Comparison of ENCODE assay signal across 8 cellular contexts in the genomic region with DNA sequence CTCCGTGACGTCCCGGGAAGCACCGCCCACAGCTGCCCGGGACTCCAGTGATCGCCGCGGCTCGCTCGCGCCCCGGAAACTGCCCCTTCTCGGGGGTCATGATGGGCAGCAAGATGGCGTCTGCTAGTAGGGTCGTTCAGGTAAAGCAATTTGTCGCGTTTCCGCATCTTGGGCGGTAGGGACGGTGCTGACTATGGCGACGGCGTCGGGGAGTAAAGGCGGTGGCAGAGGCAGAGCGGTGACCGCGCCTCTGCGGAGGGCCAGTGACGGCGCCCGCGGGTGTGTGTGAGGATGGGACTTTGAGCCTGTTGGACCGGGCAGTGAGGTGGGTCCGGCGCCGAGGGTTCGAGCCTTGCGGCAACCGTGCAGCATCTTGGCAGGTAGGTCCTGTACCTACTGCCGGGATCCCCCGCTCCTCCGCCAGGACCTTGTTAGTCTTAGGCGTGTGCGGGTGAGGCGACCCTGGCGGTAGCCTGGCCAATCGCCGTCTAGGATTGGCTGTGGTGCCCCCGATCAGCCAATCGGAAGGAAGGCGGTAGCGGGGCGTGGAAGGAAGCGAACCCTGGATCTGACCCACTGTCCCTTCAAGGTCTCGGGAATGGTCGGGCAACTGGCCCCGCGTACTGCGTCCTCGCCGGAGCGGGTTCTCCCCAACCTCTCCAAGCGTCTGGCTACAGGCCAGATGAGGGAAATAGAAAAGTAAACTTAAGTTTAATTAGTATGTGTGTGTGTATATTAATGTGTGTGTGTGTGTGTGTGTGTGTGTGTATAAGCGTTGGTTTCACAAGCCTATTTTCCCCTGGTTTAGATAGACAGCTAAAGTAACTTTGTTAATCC. TPM values are rescaled to one million over a fixed set of nuclear protein-coding genes. Genes with fewer than 3 reads are reported as not detected.
DNase-seq lines count a peak whose midpoint lies in the region; ATAC-seq, FAIRE-seq and TF ChIP-seq lines count a peak whose summit lies in the region.

No MANE protein-coding gene starts in this region.

- H3K9me3 ChIP-seq in WERI-Rb-1 (ENCODE audit: severe bottlenecking) (no peaks in the 10 kb centered on the region), spleen (no peaks in the 10 kb centered on the region)

- peaks cover 18 to 36% of the 10 kb centered on the region in 2 donors for H3K4me1 Mint-ChIP-seq in immature natural killer cell

- H3K27me3 ChIP-seq in WERI-Rb-1 (ENCODE audit: insufficient read depth, low read depth, severe bottlenecking) (no peaks in the 10 kb centered on the region), bronchial epithelial cell (ENCODE audit: control insufficient read depth, insufficient read depth, low read length) (no peaks in the 10 kb centered on the region), spleen (replicated peaks in 1 of 7) (no peaks in the 10 kb centered on the region)

- H3K27ac Mint-ChIP-seq in immature natural killer cell = peak overlapping the region; percentile 95 to 100 (median 98)

- peak in 2 of 3 donors; percentile 27 to 51 for TF ChIP-seq POLR2A in spleen (IDR thresholded peaks at IDR 0.05)

- POLR2A ChIA-PET in AG04449 (lab: Yijun Ruan, JAX) = no interaction called here

- H3K4me3 Mint-ChIP-seq in immature natural killer cell = peak overlapping the region; percentile 96 to 100 (median 99)

- H3K4me3 ChIP-seq in AG04449 (ENCODE audit: low read depth, low read length) (peak overlapping the region; percentile 99), WERI-Rb-1 (ENCODE audit: low read depth, low read length) (peak overlapping the region; percentile 100), bronchial epithelial cell (ENCODE audit: low read depth, low read length) (peak overlapping the region; percentile 99), spleen (peak overlapping the region; percentile 73 to 100 (median 96))

- H3K27ac ChIP-seq in WERI-Rb-1 (peak overlapping the region; percentile 91), spleen (peak overlapping the region; percentile 88 to 99 (median 96))

- WGBS in spleen, 5 donors = 0 to 1% (median 0%) methylated on average over 19 to 65 of the region's 65 CpGs

- TF ChIP-seq CTCF in AG04449 (IDR thresholded peaks at IDR 0.05; ENCODE audit: insufficient read depth, low read length, missing control alignments) = peak; percentile 16
- 0 out of 2 replicates have a peak, but pooled peaks have one; percentile 15 for TF ChIP-seq CTCF in WERI-Rb-1 (IDR thresholded peaks at IDR 0.05; ENCODE audit: low read depth, low read length)
- peak; percentile 6 for TF ChIP-seq CTCF in bronchial epithelial cell (IDR thresholded peaks at IDR 0.05; ENCODE audit: insufficient read depth, low read length, severe bottlenecking)
- peak in 10 of 11 experiments; percentile 13 to 64 (median 44) for TF ChIP-seq CTCF in spleen (IDR thresholded peaks at IDR 0.05 in 8 of 11, conservative IDR thresholded peaks at IDR 0.05 in 3 of 11)

- H3K36me3 ChIP-seq in WERI-Rb-1 (peaks cover 3% of the 10 kb centered on the region), bronchial epithelial cell (ENCODE audit: control insufficient read depth, insufficient read depth, low read length) (no peaks in the 10 kb centered on the region), spleen (peaks cover 0 to 5% (median 0%) of the 10 kb centered on the region in 6 donors)

- intact Hi-C loops in spleen (cut with DNase I; ENCODE audit: low total_unique reads) = no loop called here

- H3K36me3 Mint-ChIP-seq in immature natural killer cell = peaks cover 0 to 4% (median 0%) of the 10 kb centered on the region in 3 donors

- FAIRE-seq in bronchial epithelial cell (lab: Jason Lieb, UNC) = no peak

- DNase-seq in AG04449 (ENCODE audit: low read depth, low spot score) = no peak
- DNase-seq in NCI-H2196 (lab: John Stamatoyannopoulos, UW; ENCODE audit: unreplicated experiment) = peak; percentile 77
- peak; percentile 96 for DNase-seq in WERI-Rb-1
- DNase-seq in bronchial epithelial cell (ENCODE audit: low read depth) = peak; percentile 80
- DNase-seq in immature natural killer cell = peak; percentile 93 to 95 (median 94)
- peak; percentile 99 for DNase-seq in spleen

- peaks cover 5 to 16% (median 10%) of the 10 kb centered on the region in 3 donors for H3K27me3 Mint-ChIP-seq in immature natural killer cell (ENCODE audit: low read depth in 3 of 3)

- H3K4me1 ChIP-seq in spleen = peaks cover 0 to 28% (median 18%) of the 10 kb centered on the region in 6 donors

- ATAC-seq in GM18868 (IDR thresholded peaks at IDR 0.05; ENCODE audit: unreplicated experiment) (peak; percentile 87), HG03103 (IDR thresholded peaks at IDR 0.05; ENCODE audit: low read depth, unreplicated experiment) (peak; percentile 88)

- H3K9me3 Mint-ChIP-seq in immature natural killer cell = no peaks in the 10 kb centered on the region

- CTCF ChIA-PET in AG04449 (lab: Yijun Ruan, JAX) = interaction anchor here (1.1 kb wide), 1 partner anchor 124 kb away, joined by 3 read pairs; the partner anchor contains the start of gene SLC30A5

RNA-seq across cellular contexts. Expression of gene CDK7, which starts 16.7 kb away (rescaled TPM):
- total RNA-seq in bronchial epithelial cell = 51.5 and 60.8 TPM in 2 replicates
- 10 to 100 TPM; 22.4 to 28.2 (median 24.3) TPM for polyA plus RNA-seq in immature natural killer cell
- 10 to 100 TPM; 12.9 to 21.9 (median 17.2) TPM for total RNA-seq in spleen
- polyA plus RNA-seq in spleen = 10 to 100 TPM; 17.4 to 19.0 (median 18.7) TPM

RNA-seq across cellular contexts. Expression of gene CENPH, which starts 28.6 kb away (rescaled TPM):
- total RNA-seq in bronchial epithelial cell (3.3 and 5.0 TPM in 2 replicates), spleen (1 to 10 TPM; 4.7 to 9.1 (median 7.8) TPM)
- polyA plus RNA-seq in immature natural killer cell (1 to 10 TPM; 5.7 to 7.2 (median 6.4) TPM), spleen (10 to 100 TPM in 1 of 3 donors, 1 to 10 TPM in 2; 8.6 to 15.6 (median 9.1) TPM)

RNA-seq across cellular contexts. Expression of gene CCNB1, which starts 51.0 kb away (rescaled TPM):
- total RNA-seq in bronchial epithelial cell (6.3 and 7.9 TPM in 2 replicates), spleen (10 to 100 TPM in 4 of 7 donors, 1 to 10 TPM in 3; 4.5 to 22.6 (median 11.8) TPM)
- polyA plus RNA-seq in immature natural killer cell (1 to 10 TPM; 2.0 to 4.9 (median 2.0) TPM), spleen (10 to 100 TPM in 2 of 3 donors, 1 to 10 TPM in 1; 3.7 to 22.6 (median 10.6) TPM)
